1 cellular context compared by ENCODE assay signal in the genomic region with DNA sequence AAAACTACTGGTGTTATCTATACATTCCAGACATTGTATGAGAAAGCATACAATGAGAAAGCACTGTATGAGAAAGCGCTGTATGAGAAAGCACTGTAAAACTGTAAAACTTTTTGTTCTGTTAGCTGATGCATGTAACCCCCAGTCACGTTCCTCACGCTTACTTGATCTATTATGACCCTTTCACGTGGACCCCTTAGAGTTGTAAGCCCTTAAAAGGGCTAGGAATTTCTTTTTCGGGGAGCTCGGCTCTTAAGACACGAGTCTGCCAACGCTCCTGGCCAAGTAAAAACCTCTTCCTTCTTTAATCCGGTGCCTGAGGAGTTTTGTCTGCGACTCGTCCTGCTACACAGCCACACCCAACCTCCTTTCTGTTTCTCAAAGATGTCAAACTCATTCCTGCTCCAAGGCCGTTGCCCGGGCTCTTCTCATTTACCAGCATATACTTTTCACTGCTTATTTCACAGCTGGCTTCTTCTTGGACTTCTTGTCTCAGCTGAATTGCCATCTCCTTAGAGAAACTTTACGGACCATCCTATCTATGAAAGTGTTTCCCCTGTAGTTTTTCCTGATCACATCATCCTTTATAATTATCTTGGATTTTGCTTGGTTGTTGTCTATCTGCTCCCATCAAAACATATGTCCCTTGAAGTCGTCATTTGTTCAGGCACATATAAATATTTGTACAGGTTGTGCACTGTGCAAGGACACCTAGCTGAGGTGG.
TF ChIP-seq lines count a peak whose summit lies in the region.

No MANE protein-coding gene starts in this region.

TF ChIP-seq in SK-N-SH, 30 proteins besides CTCF, POLR2A, EP300 and RAD21:
- TF ChIP-seq POLR2AphosphoS5 (IDR thresholded peaks at IDR 0.05; ENCODE audit: low read depth, low read length): no peak
- TF ChIP-seq ELF1 (IDR thresholded peaks at IDR 0.05): no peak
- TF ChIP-seq JUND (IDR thresholded peaks at IDR 0.05): no peak
- no peak for TF ChIP-seq FOXJ3 (CRISPR knock-in tag; IDR thresholded peaks at IDR 0.05)
- no peak for TF ChIP-seq FOXM1 (IDR thresholded peaks at IDR 0.05; ENCODE audit: low read depth)
- TF ChIP-seq EZH2phosphoT487 (IDR thresholded peaks at IDR 0.05; ENCODE audit: borderline replicate concordance, low read depth): no peak
- no peak for TF ChIP-seq TCF12 (IDR thresholded peaks at IDR 0.05)
- TF ChIP-seq, protein P1, sequence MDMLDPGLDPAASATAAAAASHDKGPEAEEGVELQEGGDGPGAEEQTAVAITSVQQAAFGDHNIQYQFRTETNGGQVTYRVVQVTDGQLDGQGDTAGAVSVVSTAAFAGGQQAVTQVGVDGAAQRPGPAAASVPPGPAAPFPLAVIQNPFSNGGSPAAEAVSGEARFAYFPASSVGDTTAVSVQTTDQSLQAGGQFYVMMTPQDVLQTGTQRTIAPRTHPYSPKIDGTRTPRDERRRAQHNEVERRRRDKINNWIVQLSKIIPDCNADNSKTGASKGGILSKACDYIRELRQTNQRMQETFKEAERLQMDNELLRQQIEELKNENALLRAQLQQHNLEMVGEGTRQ (IDR thresholded peaks at IDR 0.05; ENCODE audit: borderline replicate concordance, low read depth, low read length): no peak
- no peak for TF ChIP-seq GATA2 (CRISPR knock-in tag; IDR thresholded peaks at IDR 0.05)
- no peak for TF ChIP-seq TEAD4 (IDR thresholded peaks at IDR 0.05; ENCODE audit: borderline replicate concordance, insufficient read depth)
- no peak for TF ChIP-seq REST (IDR thresholded peaks at IDR 0.05; ENCODE audit: low read depth, low read length)
- TF ChIP-seq GABPA (IDR thresholded peaks at IDR 0.05; ENCODE audit: low read depth): no peak
- TF ChIP-seq RCOR1 (IDR thresholded peaks at IDR 0.05; ENCODE audit: low read length): no peak
- no peak for TF ChIP-seq RFX5 (IDR thresholded peaks at IDR 0.05; ENCODE audit: low read length)
- no peak for TF ChIP-seq MAX (IDR thresholded peaks at IDR 0.05; ENCODE audit: low read depth)
